In genomic region chr15:32585844-32586243, GRCh38 we compare ENCODE assay signal across 1 cellular context. TPM values are rescaled to one million over a fixed set of nuclear protein-coding genes. Genes with fewer than 3 reads are reported as not detected.
"Had no signal": no experiment of that assay in that cellular context is flagged by ENCODE, and none has a peak within 500 bp of the region (broad histone marks: within the 10 kb centered on the region; RNA-seq: fewer than 3 reads in every experiment).

No MANE protein-coding gene starts in this region.

RNA-seq across cellular contexts. Expression of gene GOLGA8N, which starts 7.4 kb away (rescaled TPM):
- total RNA-seq: HT-29 had no signal
